Comparison of ENCODE assay signal across 9 cellular contexts in genomic region chr12:95980437-95980836, GRCh38. TPM values are rescaled to one million over a fixed set of nuclear protein-coding genes. Genes with fewer than 3 reads are reported as not detected.
"Had no signal": no experiment of that assay in that cellular context is flagged by ENCODE, and none has a peak within 500 bp of the region (broad histone marks: within the 10 kb centered on the region; RNA-seq: fewer than 3 reads in every experiment).

No MANE protein-coding gene starts in this region.

- DNase-seq: H9, HCEC 1CT, HFFc6 had no signal

- H3K9me3 Mint-ChIP-seq: GM23338, H9, HFFc6, IgD-negative memory B cell had no signal

- H3K4me1 Mint-ChIP-seq: IgD-negative memory B cell had no signal

- H3K27me3 Mint-ChIP-seq: IgD-negative memory B cell had no signal

- H3K27ac ChIP-seq: HL-60 had no signal

- H3K4me3 Mint-ChIP-seq: GM23338, H9, HFFc6, IgD-negative memory B cell had no signal

- H3K4me3 ChIP-seq: GM23338 had no signal

- ATAC-seq: GM23338, HepG2 had no signal

- H3K27ac Mint-ChIP-seq: GM23338, HFFc6, IgD-negative memory B cell had no signal

RNA-seq across cellular contexts. Expression of gene HAL, which starts 15.7 kb away (rescaled TPM):
- total RNA-seq: HFFc6 had no signal

RNA-seq across cellular contexts. Expression of gene AMDHD1, which starts 37.3 kb away (rescaled TPM):
- total RNA-seq: H1 had no signal

RNA-seq across cellular contexts. Expression of gene CCDC38, which starts 38.0 kb away (rescaled TPM):
- total RNA-seq: GM23338, H1, H9, HFFc6, HT1080 had no signal
